ENCODE assay signal across 8 cellular contexts in the genomic region with DNA sequence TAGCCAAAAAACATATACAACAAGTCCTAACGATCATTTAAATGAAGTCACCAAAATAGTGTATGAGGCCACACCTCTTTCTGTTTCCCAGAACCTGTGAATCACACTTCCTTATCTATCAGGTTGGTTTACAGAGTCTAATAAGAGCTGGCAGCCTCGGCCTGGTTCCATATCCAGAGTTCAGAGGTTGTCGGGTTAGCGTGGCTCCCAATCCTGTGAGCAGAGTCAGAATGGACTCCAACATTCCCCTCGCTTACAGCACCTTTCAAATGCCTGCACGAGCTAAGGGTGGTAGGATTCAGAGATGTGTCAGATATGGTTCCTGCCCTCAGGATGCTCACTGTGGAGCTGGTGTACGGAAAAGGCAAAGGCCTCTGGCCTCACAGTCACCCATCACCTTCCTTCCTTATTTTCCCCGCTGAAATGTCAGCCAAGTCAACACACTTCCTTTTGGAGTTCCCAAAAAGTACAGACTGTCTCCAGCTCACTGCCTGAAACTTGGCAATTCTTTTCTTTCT. TPM values are rescaled to one million over a fixed set of nuclear protein-coding genes. Genes with fewer than 3 reads are reported as not detected.
DNase-seq lines count a peak whose midpoint lies in the region; ATAC-seq, FAIRE-seq and TF ChIP-seq lines count a peak whose summit lies in the region.

No MANE protein-coding gene starts in this region.

- H3K27ac ChIP-seq in Panc1 (ENCODE audit: low read length) (peak overlapping the region; percentile 73), parathyroid adenoma (peak overlapping the region; percentile 13)

- peak overlapping the region in 1 of 2 experiments; percentile 7; a peak in 1 of 4 replicates for H3K4me3 ChIP-seq in Panc1 (ENCODE audit: low read depth in 2 of 2, low read length in 2 of 2)
- H3K4me3 ChIP-seq in parathyroid adenoma (ENCODE audit: low read depth, low read length) = no peak overlapping the region

- no peak for FAIRE-seq in D721Med (lab: Jason Lieb, UNC)

- intact Hi-C loops in Panc1 (cut with micrococcal nuclease; ENCODE audit: unreplicated experiment) = no loop called here

- no peaks in the 10 kb centered on the region for H3K9me3 ChIP-seq in Panc1 (ENCODE audit: control insufficient read depth, insufficient read depth, low read depth, low read length)
- no peaks in the 10 kb centered on the region for H3K9me3 ChIP-seq in parathyroid adenoma (ENCODE audit: control insufficient read depth, low read length)

- TF ChIP-seq CTCF in GM13976 (IDR thresholded peaks at IDR 0.05; ENCODE audit: borderline replicate concordance, control extremely low read depth, extremely low read depth, insufficient read depth, missing control alignments) = no peak
- no peak for TF ChIP-seq CTCF in Panc1 (IDR thresholded peaks at IDR 0.05)
- no peak for TF ChIP-seq CTCF in parathyroid adenoma (IDR thresholded peaks at IDR 0.05)
- no peak for TF ChIP-seq CTCF in D721Med (IDR thresholded peaks at IDR 0.05; ENCODE audit: insufficient read depth, missing control alignments)

- no peak overlapping the region for H2AFZ ChIP-seq in parathyroid adenoma

- H3K36me3 ChIP-seq in Panc1 (ENCODE audit: control insufficient read depth, insufficient read depth, low read length) (no peaks in the 10 kb centered on the region), parathyroid adenoma (ENCODE audit: control insufficient read depth, insufficient read depth, low read length) (no peaks in the 10 kb centered on the region)

- H3K27me3 ChIP-seq in Panc1 (ENCODE audit: control insufficient read depth, insufficient read depth, low read length) (no peaks in the 10 kb centered on the region), parathyroid adenoma (ENCODE audit: control insufficient read depth, insufficient read depth, low read length) (no peaks in the 10 kb centered on the region)

- in situ Hi-C loops in GM13976 (cut with MboI; ENCODE audit: low sequenced_read_pairs, unreplicated experiment) = no loop called here
- in situ Hi-C loops in Panc1 (cut with HindIII; ENCODE audit: low pct_unique_long_range_greater_than_20kb, low sequenced_read_pairs) = no loop called here

- no peak overlapping the region for H3K9ac ChIP-seq in parathyroid adenoma

- ATAC-seq in Panc1 (peak; percentile 63), GM21529 (IDR thresholded peaks at IDR 0.05; ENCODE audit: unreplicated experiment) (no peak)

- no TSS peak for BruUV-seq in Panc1 (replicated peaks; lab: Mats Ljungman, UMichigan)

- no peak overlapping the region for H3K4me2 ChIP-seq in parathyroid adenoma (ENCODE audit: low read length)

- DNase-seq in GM13976 (ENCODE audit: low spot score) (peak; percentile 50), Panc1 (ENCODE audit: low read depth, low spot score) (no peak), dermis blood vessel endothelial cell (peak; percentile 78), amygdala (lab: John Stamatoyannopoulos, UW) (no peak), D721Med (ENCODE audit: insufficient read length, low spot score) (no peak), RKO (ENCODE audit: low spot score) (no peak)

- POLR2A ChIA-PET in Panc1 (lab: Charles Lee) = no interaction called here

- H3K4me1 ChIP-seq in Panc1 (ENCODE audit: control insufficient read depth, insufficient read depth, low read length) (peaks cover 24% of the 10 kb centered on the region), parathyroid adenoma (no peaks in the 10 kb centered on the region)

- CTCF ChIA-PET in Panc1 (lab: Charles Lee) = no interaction called here

- H3K79me2 ChIP-seq in parathyroid adenoma = no peaks in the 10 kb centered on the region

RNA-seq across cellular contexts. Expression of gene IL15RA, which starts 6.0 kb away (rescaled TPM):
- total RNA-seq in Panc1 (2021; ENCODE audit: unreplicated experiment) (11.0 TPM), dermis blood vessel endothelial cell (13.9 and 15.7 TPM in 2 replicates)
- polyA plus RNA-seq in Panc1 (2012; ENCODE audit: insufficient read length) = 11.1 TPM

Comparison
In these comparisons a context has a peak if more than half of its experiments do, and no peak if none do; other contexts are left out.
1. DNase-seq: peak in GM13976 (single experiment) and dermis blood vessel endothelial cell (single experiment); none in Panc1 (single experiment), amygdala (0 of 56), D721Med (single experiment) and RKO (single experiment).